ENCODE assay signal across 11 cellular contexts in genomic region chr2:219400562-219400961, GRCh38. TPM values are rescaled to one million over a fixed set of nuclear protein-coding genes. Genes with fewer than 3 reads are reported as not detected.
DNase-seq lines count a peak whose midpoint lies in the region; ATAC-seq and TF ChIP-seq lines count a peak whose summit lies in the region.
"Had no signal": no experiment of that assay in that cellular context is flagged by ENCODE, and none has a peak within 500 bp of the region (broad histone marks: within the 10 kb centered on the region; RNA-seq: fewer than 3 reads in every experiment).

No MANE protein-coding gene starts in this region.

- CTCF ChIA-PET in HEK293 (lab: Yijun Ruan, JAX): interaction anchor here (0.8 to 9.6 kb wide), 4 partner anchors 11 to 126 kb away, joined by 3 to 196 read pairs (median 64); partner anchors contain the start of gene DNPEP

- H3K27me3 Mint-ChIP-seq in T-helper 17 cell: peaks cover 5% of the 10 kb centered on the region
- peaks cover 17% of the 10 kb centered on the region for H3K27me3 Mint-ChIP-seq in activated T-cell treated with anti-CD3 and anti-CD28 coated beads, Interleukin-2, amount 50 U/mL, for 4 hours (ENCODE audit: low read depth)
- no peaks in the 10 kb centered on the region for H3K27me3 Mint-ChIP-seq in activated naive CD8-positive, alpha-beta T cell treated with anti-CD3 and anti-CD28 coated beads, Interleukin-2, amount 50 U/mL, for 24 hours

- ATAC-seq in T-helper 17 cell (no peak), foreskin keratinocyte (peak; percentile 23), gastrocnemius medialis (no peak)
- ATAC-seq in activated T-cell treated with anti-CD3 and anti-CD28 coated beads, Interleukin-2, amount 50 U/mL, for 4 hours: no peak
- no peak for ATAC-seq in activated naive CD8-positive, alpha-beta T cell treated with anti-CD3 and anti-CD28 coated beads, Interleukin-2, amount 50 U/mL, for 24 hours
- ATAC-seq: GM23338 had no signal

- H3K4me3 Mint-ChIP-seq in T-helper 17 cell: no peak overlapping the region
- H3K4me3 Mint-ChIP-seq in activated T-cell treated with anti-CD3 and anti-CD28 coated beads, Interleukin-2, amount 50 U/mL, for 4 hours: no peak overlapping the region
- no peak overlapping the region for H3K4me3 Mint-ChIP-seq in activated naive CD8-positive, alpha-beta T cell treated with anti-CD3 and anti-CD28 coated beads, Interleukin-2, amount 50 U/mL, for 24 hours
- H3K4me3 Mint-ChIP-seq: GM23338 had no signal

- no peaks in the 10 kb centered on the region for H3K27me3 ChIP-seq in foreskin keratinocyte
- no peaks in the 10 kb centered on the region for H3K27me3 ChIP-seq in gastrocnemius medialis
- H3K27me3 ChIP-seq: MG63 had no signal

- peaks cover 19% of the 10 kb centered on the region for H3K4me1 ChIP-seq in HEK293 (ENCODE audit: control insufficient read depth, insufficient read depth, low read length)
- H3K4me1 ChIP-seq in foreskin keratinocyte: no peaks in the 10 kb centered on the region
- H3K4me1 ChIP-seq in gastrocnemius medialis: peaks cover 52 to 71% of the 10 kb centered on the region in 2 donors

- in situ Hi-C loops in gastrocnemius medialis (cut with MboI; ENCODE audit: low sequenced_read_pairs in 4 of 4): loop anchor here (5.0 to 10.0 kb wide), 3 partner anchors 54 to 132 kb away; no protein-coding TSS in a partner anchor

- H3K9me3 ChIP-seq in HEK293 (ENCODE audit: control insufficient read depth, insufficient read depth, low read depth, low read length): no peaks in the 10 kb centered on the region
- no peaks in the 10 kb centered on the region for H3K9me3 ChIP-seq in T-helper 17 cell (ENCODE audit: control insufficient read depth, low read length, poor library complexity, severe bottlenecking)
- H3K9me3 ChIP-seq in gastrocnemius medialis: no peaks in the 10 kb centered on the region
- H3K9me3 ChIP-seq: MG63 had no signal

- H3K9me3 Mint-ChIP-seq in activated T-cell treated with anti-CD3 and anti-CD28 coated beads, Interleukin-2, amount 50 U/mL, for 4 hours: no peaks in the 10 kb centered on the region
- no peaks in the 10 kb centered on the region for H3K9me3 Mint-ChIP-seq in activated naive CD8-positive, alpha-beta T cell treated with anti-CD3 and anti-CD28 coated beads, Interleukin-2, amount 50 U/mL, for 24 hours
- H3K9me3 Mint-ChIP-seq: GM23338 had no signal

- POLR2A ChIA-PET in HEK293 (lab: Yijun Ruan, JAX): no interaction called here

- H3K4me1 Mint-ChIP-seq in T-helper 17 cell: peaks cover 18% of the 10 kb centered on the region
- peaks cover 11% of the 10 kb centered on the region for H3K4me1 Mint-ChIP-seq in activated T-cell treated with anti-CD3 and anti-CD28 coated beads, Interleukin-2, amount 50 U/mL, for 4 hours (ENCODE audit: low read depth)
- peaks cover 5% of the 10 kb centered on the region for H3K4me1 Mint-ChIP-seq in activated naive CD8-positive, alpha-beta T cell treated with anti-CD3 and anti-CD28 coated beads, Interleukin-2, amount 50 U/mL, for 24 hours

- no peaks in the 10 kb centered on the region for H3K36me3 Mint-ChIP-seq in T-helper 17 cell (ENCODE audit: low read depth)
- H3K36me3 Mint-ChIP-seq in activated T-cell treated with anti-CD3 and anti-CD28 coated beads, Interleukin-2, amount 50 U/mL, for 4 hours (ENCODE audit: insufficient read depth): no peaks in the 10 kb centered on the region
- no peaks in the 10 kb centered on the region for H3K36me3 Mint-ChIP-seq in activated naive CD8-positive, alpha-beta T cell treated with anti-CD3 and anti-CD28 coated beads, Interleukin-2, amount 50 U/mL, for 24 hours (ENCODE audit: low read depth)

- H3K27ac ChIP-seq in HEK293 (ENCODE audit: extremely low read depth, low read depth, low read length) (peak overlapping the region; percentile 13; the same call in 1 of the 2 replicates), foreskin keratinocyte (no peak overlapping the region), gastrocnemius medialis (peak overlapping the region; percentile 92 to 99 (median 95))

- H3K36me3 ChIP-seq in HEK293 (ENCODE audit: control insufficient read depth in 2 of 2, insufficient read depth in 1 of 2, low read length in 2 of 2) (no peaks in the 10 kb centered on the region), gastrocnemius medialis (no peaks in the 10 kb centered on the region)
- H3K36me3 ChIP-seq: MG63 had no signal

- peak overlapping the region; percentile 72 for H3K27ac Mint-ChIP-seq in T-helper 17 cell
- H3K27ac Mint-ChIP-seq in activated naive CD8-positive, alpha-beta T cell treated with anti-CD3 and anti-CD28 coated beads, Interleukin-2, amount 50 U/mL, for 24 hours: no peak overlapping the region
- H3K27ac Mint-ChIP-seq: GM23338 had no signal

- TF ChIP-seq POLR2A in gastrocnemius medialis (IDR thresholded peaks at IDR 0.05): no peak

- DNase-seq in T-helper 17 cell (no peak), foreskin keratinocyte (peak in 1 of 2 donors; percentile 27), gastrocnemius medialis (no peak), iPS-NIHi7 (ENCODE audit: extremely low spot score) (no peak)
- no peak for DNase-seq in activated T-cell treated with anti-CD3 and anti-CD28 coated beads, Interleukin-2, amount 50 U/mL, for 4 hours
- no peak for DNase-seq in activated naive CD8-positive, alpha-beta T cell treated with anti-CD3 and anti-CD28 coated beads, Interleukin-2, amount 50 U/mL, for 24 hours
- DNase-seq: EL, MG63, NCI-H187 had no signal

- H3K4me3 ChIP-seq in HEK293 (ENCODE audit: low read depth, low read length) (no peak overlapping the region), gastrocnemius medialis (no peak overlapping the region)
- H3K4me3 ChIP-seq: GM23338, MG63 had no signal

- intact Hi-C loops in gastrocnemius medialis (cut with DNase I; ENCODE audit: low total_unique reads): loop anchor here (5.0 kb wide), 1 partner anchor 242 kb away; no protein-coding TSS in a partner anchor

- no peak for TF ChIP-seq CTCF in HEK293 (tag by site-specific recombination; IDR thresholded peaks at IDR 0.05)
- TF ChIP-seq CTCF in foreskin keratinocyte (conservative IDR thresholded peaks at IDR 0.05): no peak
- TF ChIP-seq CTCF in gastrocnemius medialis (IDR thresholded peaks at IDR 0.05 in 4 of 5, conservative IDR thresholded peaks at IDR 0.05 in 1 of 5): no peak

TF ChIP-seq in HEK293, 187 proteins besides CTCF, POLR2A, EP300 and RAD21:
- no peak for TF ChIP-seq ZSCAN30 (tag by site-specific recombination; IDR thresholded peaks at IDR 0.05)
- peak; percentile 66; the same call in 1 of the 2 replicates for TF ChIP-seq OSR2 (tag by site-specific recombination; IDR thresholded peaks at IDR 0.05)
- TF ChIP-seq ZNF423 (tag by site-specific recombination; IDR thresholded peaks at IDR 0.05): 0 out of 2 replicates have a peak, but pooled peaks have one; percentile 41
- TF ChIP-seq ZIC2 (tag by site-specific recombination; IDR thresholded peaks at IDR 0.05): peak; percentile 79
- TF ChIP-seq, protein P1, sequence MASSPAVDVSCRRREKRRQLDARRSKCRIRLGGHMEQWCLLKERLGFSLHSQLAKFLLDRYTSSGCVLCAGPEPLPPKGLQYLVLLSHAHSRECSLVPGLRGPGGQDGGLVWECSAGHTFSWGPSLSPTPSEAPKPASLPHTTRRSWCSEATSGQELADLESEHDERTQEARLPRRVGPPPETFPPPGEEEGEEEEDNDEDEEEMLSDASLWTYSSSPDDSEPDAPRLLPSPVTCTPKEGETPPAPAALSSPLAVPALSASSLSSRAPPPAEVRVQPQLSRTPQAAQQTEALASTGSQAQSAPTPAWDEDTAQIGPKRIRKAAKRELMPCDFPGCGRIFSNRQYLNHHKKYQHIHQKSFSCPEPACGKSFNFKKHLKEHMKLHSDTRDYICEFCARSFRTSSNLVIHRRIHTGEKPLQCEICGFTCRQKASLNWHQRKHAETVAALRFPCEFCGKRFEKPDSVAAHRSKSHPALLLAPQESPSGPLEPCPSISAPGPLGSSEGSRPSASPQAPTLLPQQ (tag by site-specific recombination; IDR thresholded peaks at IDR 0.05): no peak
- TF ChIP-seq FEZF1 (tag by site-specific recombination; IDR thresholded peaks at IDR 0.05): peak; percentile 46

RNA-seq across cellular contexts. Expression of gene DNPEP, which starts 12.8 kb away (rescaled TPM):
- total RNA-seq in T-helper 17 cell (100 to 1,000 TPM in 1 of 2 donors, 10 to 100 TPM in 1; 81.3 to 107 TPM), foreskin keratinocyte (59.9 and 64.0 TPM in 2 replicates), gastrocnemius medialis (100 to 1,000 TPM in 1 of 4 donors, 10 to 100 TPM in 3; 56.0 to 147 (median 65.3) TPM)
- polyA plus RNA-seq in foreskin keratinocyte: 55.2 and 59.0 TPM in 2 replicates
- total RNA-seq in activated T-cell treated with anti-CD3 and anti-CD28 coated beads, Interleukin-2, amount 50 U/mL, for 4 hours: 100 to 1,000 TPM; 187 to 222 (median 221) TPM

RNA-seq across cellular contexts. Expression of gene DES, which starts 17.6 kb away (rescaled TPM):
- not detected for total RNA-seq in T-helper 17 cell
- total RNA-seq in foreskin keratinocyte: not detected in 2 replicates
- polyA plus RNA-seq in foreskin keratinocyte: 0.03 TPM in 1 of 2 replicates, not detected in the other
- over 10,000 TPM; 19,008 to 28,635 (median 23,575) TPM for total RNA-seq in gastrocnemius medialis
- total RNA-seq in activated T-cell treated with anti-CD3 and anti-CD28 coated beads, Interleukin-2, amount 50 U/mL, for 4 hours: under 1 TPM; 0.49 to 0.61 (median 0.58) TPM

RNA-seq across cellular contexts. Expression of gene SPEG, which starts 34.1 kb away (rescaled TPM):
- total RNA-seq in T-helper 17 cell: 1 to 10 TPM; 7.3 to 8.4 TPM
- total RNA-seq in foreskin keratinocyte: 24.9 and 32.6 TPM in 2 replicates
- polyA plus RNA-seq in foreskin keratinocyte: 27.4 and 28.7 TPM in 2 replicates
- 100 to 1,000 TPM; 104 to 387 (median 222) TPM for total RNA-seq in gastrocnemius medialis
- 1 to 10 TPM in 1 of 3 donors, under 1 TPM in 2; 0.74 to 2.1 (median 0.79) TPM for total RNA-seq in activated T-cell treated with anti-CD3 and anti-CD28 coated beads, Interleukin-2, amount 50 U/mL, for 4 hours

Comparison
In these comparisons a context has a peak if more than half of its experiments do, and no peak if none do; other contexts are left out.
1. RNA of gene DES, which starts 17.6 kb away (total RNA-seq): 19,008 to 28,635 TPM in gastrocnemius medialis; 0.49 to 0.61 TPM in activated T-cell treated with anti-CD3 and anti-CD28 coated beads, Interleukin-2, amount 50 U/mL, for 4 hours, not detected in T-helper 17 cell and not detected in foreskin keratinocyte; every median in the first group is over 1,000 times any median in the second.